Comparison of ENCODE assay signal across 25 cellular contexts in the genomic region with DNA sequence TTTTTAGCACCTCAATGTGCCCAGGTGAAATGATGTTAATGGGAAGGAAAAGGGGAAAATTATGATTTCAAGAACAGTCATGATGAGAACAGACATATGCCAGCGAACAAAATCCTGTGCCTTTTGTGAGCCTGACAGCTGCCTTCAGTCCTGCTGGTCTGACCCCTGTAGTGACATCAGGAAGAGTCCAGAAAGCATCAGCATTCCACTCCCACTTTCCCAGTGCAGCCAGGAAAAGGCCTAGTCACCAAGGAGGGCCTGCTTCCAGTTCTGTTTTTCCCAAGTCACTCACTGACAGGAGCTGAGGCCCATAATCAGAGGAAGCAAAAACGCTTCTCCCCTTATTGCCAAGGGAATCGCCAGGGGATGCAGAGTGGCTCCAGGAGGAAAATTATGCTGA.
DNase-seq lines count a peak whose midpoint lies in the region; ATAC-seq lines count a peak whose summit lies in the region.
"Had no signal": no experiment of that assay in that cellular context is flagged by ENCODE, and none has a peak within 500 bp of the region (broad histone marks: within the 10 kb centered on the region; RNA-seq: fewer than 3 reads in every experiment).

No MANE protein-coding gene starts in this region.

- no peak overlapping the region for H4K91ac ChIP-seq in mesenchymal stem cell (ENCODE audit: low read length)

- peak overlapping the region; percentile 17 for H3K9ac ChIP-seq in mesenchymal stem cell (ENCODE audit: low read length)
- H3K9ac ChIP-seq: BLaER1 treated with 17β-estradiol and CSF1 and Interleukin-3, amounts not matched to agents 10 nM and 100 nM; GM23248 had no signal

- H3K36me3 ChIP-seq in mesenchymal stem cell (ENCODE audit: control insufficient read depth in 1 of 2, insufficient read depth in 2 of 2, low read depth in 1 of 2, low read length in 2 of 2), result no peaks in the 10 kb centered on the region
- H3K36me3 ChIP-seq: BLaER1 treated with 17β-estradiol and CSF1 and Interleukin-3, amounts not matched to agents 10 nM and 100 nM; Peyer's patch had no signal

- H3K4me1 ChIP-seq in mesenchymal stem cell (ENCODE audit: control insufficient read depth, insufficient read depth, low read depth, low read length), result no peaks in the 10 kb centered on the region
- H3K4me1 ChIP-seq: Peyer's patch had no signal

- H2AFZ ChIP-seq in mesenchymal stem cell (ENCODE audit: low read depth, low read length), result no peak overlapping the region
- H2AFZ ChIP-seq: GM23248 had no signal

- H2BK5ac ChIP-seq in mesenchymal stem cell (ENCODE audit: low read depth, low read length, poor library complexity, severe bottlenecking), result no peak overlapping the region

- WGBS in mesenchymal stem cell, result 86% methylated on average over 3 of the region's 3 CpGs

- no peak overlapping the region for H3K4me3 ChIP-seq in mesenchymal stem cell (ENCODE audit: insufficient read depth in 1 of 2, low read depth in 1 of 2, low read length in 2 of 2)
- H3K4me3 ChIP-seq: BLaER1 treated with 17β-estradiol and CSF1 and Interleukin-3, amounts not matched to agents 10 nM and 100 nM; GM12878; GM23248; K562; Peyer's patch had no signal

- H3K4ac ChIP-seq in mesenchymal stem cell (ENCODE audit: low read depth in 1 of 2, low read length in 2 of 2), result no peak overlapping the region

- no peaks in the 10 kb centered on the region for H3K79me1 ChIP-seq in mesenchymal stem cell (replicated peaks; ENCODE audit: low read length, poor library complexity, severe bottlenecking)

- H3K27me3 ChIP-seq in mesenchymal stem cell (ENCODE audit: control insufficient read depth in 1 of 2, insufficient read depth in 1 of 2, low read length in 2 of 2), result no peaks in the 10 kb centered on the region
- H3K27me3 ChIP-seq: BLaER1 treated with 17β-estradiol and CSF1 and Interleukin-3, amounts not matched to agents 10 nM and 100 nM; Peyer's patch had no signal

- H3K23ac ChIP-seq in mesenchymal stem cell (ENCODE audit: low read length in 2 of 2), result no peak overlapping the region

- ATAC-seq in Right ventricle myocardium inferior (peak; percentile 66), Right ventricle myocardium superior (ENCODE audit: poor library complexity) (peak; percentile 76), GM21737 (IDR thresholded peaks at IDR 0.05; ENCODE audit: unreplicated experiment) (no peak), HG02678 (IDR thresholded peaks at IDR 0.05; ENCODE audit: unreplicated experiment) (no peak)
- ATAC-seq: CD8-positive, alpha-beta T cell; GM12878; K562 had no signal

- intact Hi-C loops in Right ventricle myocardium inferior (cut with DNase I), result no loop called here
- intact Hi-C loops in cardiac septum (cut with DNase I), result no loop called here
- intact Hi-C loops in Right ventricle myocardium superior (cut with DNase I), result no loop called here

- no peak overlapping the region for H2AK5ac ChIP-seq in mesenchymal stem cell (ENCODE audit: low read length, severe bottlenecking)

- DNase-seq in Right ventricle myocardium inferior (ENCODE audit: missing footprints), result no peak
- no peak for DNase-seq in cardiac septum (ENCODE audit: low spot score)
- peak; percentile 40 for DNase-seq in Right ventricle myocardium superior
- no peak for DNase-seq in mesenchymal stem cell
- no peak for DNase-seq in NCI-H774 (lab: John Stamatoyannopoulos, UW)
- DNase-seq in NCI-H1105 (lab: John Stamatoyannopoulos, UW), result no peak
- DNase-seq: ACHN; CD8-positive, alpha-beta T cell; DND-41; GM23248; H9; HFFc6; NCI-H1092; NCI-H1436 treated with DMSO at 0.1 percent for 48 hours; NCI-H1930; NCI-H226; NCI-H524; NCI-H82; Peyer's patch had no signal

- H2BK120ac ChIP-seq in mesenchymal stem cell (ENCODE audit: low read depth, low read length), result no peak overlapping the region

- H2BK12ac ChIP-seq in mesenchymal stem cell (ENCODE audit: low read length in 2 of 2), result no peak overlapping the region

- H3K27ac ChIP-seq in mesenchymal stem cell (ENCODE audit: low read length, poor library complexity, severe bottlenecking), result no peak overlapping the region
- H3K27ac ChIP-seq: 22Rv1, GM23248, Peyer's patch had no signal

- no peak overlapping the region for H3K4me2 ChIP-seq in mesenchymal stem cell (ENCODE audit: low read length, poor library complexity, severe bottlenecking)

- H4K8ac ChIP-seq in mesenchymal stem cell (ENCODE audit: low read length), result no peak overlapping the region

- H2BK15ac ChIP-seq in mesenchymal stem cell (ENCODE audit: low read depth, poor library complexity, severe bottlenecking), result no peak overlapping the region

- H3K18ac ChIP-seq in mesenchymal stem cell (ENCODE audit: low read depth in 1 of 2, low read length in 2 of 2), result no peak overlapping the region

- H3K9me3 ChIP-seq in mesenchymal stem cell (ENCODE audit: control insufficient read depth, low read length), result no peaks in the 10 kb centered on the region
- H3K9me3 ChIP-seq: Peyer's patch had no signal

- H3K14ac ChIP-seq in mesenchymal stem cell (ENCODE audit: low read length in 2 of 2), result no peak overlapping the region

Comparison
In these comparisons a context has a peak if more than half of its experiments do, and no peak if none do; other contexts are left out.
1. ATAC-seq: peak in Right ventricle myocardium inferior (single experiment) and Right ventricle myocardium superior (single experiment); none in GM21737 (single experiment) and HG02678 (single experiment).